Comparison of ENCODE assay signal across 18 cellular contexts in the genomic region with DNA sequence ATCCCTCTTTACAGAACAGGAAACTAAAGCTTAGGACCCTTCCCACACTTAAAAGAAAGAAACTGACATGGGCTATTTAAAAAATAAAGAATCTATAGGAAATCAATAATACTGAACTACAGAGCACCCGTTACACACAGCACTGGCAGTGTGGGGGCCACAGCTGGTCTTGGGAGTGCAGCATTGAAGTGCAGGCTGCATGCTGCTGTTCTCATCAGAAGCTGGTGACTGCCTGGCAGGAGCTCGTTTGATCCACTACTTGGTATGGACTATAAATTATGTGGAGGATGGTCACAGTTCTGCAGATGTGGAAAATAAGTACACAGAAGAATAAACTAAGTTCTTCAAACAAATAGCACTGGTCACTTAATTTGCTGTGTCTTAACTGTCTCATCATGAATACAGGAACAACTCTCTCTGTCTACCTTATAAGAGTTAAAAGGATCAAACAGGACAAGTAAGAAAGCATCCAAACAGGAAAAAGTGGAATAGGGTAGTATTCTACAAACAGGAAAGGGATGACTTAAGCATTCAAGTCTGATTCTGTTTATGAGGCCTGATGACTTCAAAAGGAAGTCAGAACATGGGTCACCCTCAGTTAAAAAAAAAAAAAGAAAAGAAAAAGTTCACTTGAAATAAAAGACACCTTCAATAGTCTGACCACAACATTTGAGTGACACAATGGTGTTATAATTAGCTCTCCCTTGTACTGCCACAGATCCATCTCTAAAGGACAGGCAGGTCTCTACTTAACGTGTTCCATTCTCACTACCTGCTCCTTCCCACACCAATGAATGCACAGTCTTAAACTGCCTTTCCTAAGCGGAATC. TPM values are rescaled to one million over a fixed set of nuclear protein-coding genes. Genes with fewer than 3 reads are reported as not detected.
DNase-seq lines count a peak whose midpoint lies in the region; ATAC-seq and TF ChIP-seq lines count a peak whose summit lies in the region.
"Had no signal": no experiment of that assay in that cellular context is flagged by ENCODE, and none has a peak within 500 bp of the region (broad histone marks: within the 10 kb centered on the region; RNA-seq: fewer than 3 reads in every experiment).

No MANE protein-coding gene starts in this region.

- H4K20me1 ChIP-seq in PC-3 (ENCODE audit: low read length) = no peaks in the 10 kb centered on the region

- TF ChIP-seq POLR2A in gastrocnemius medialis (IDR thresholded peaks at IDR 0.05) = no peak

- CTCF ChIA-PET in PC-3 (lab: Charles Lee) = no interaction called here
- CTCF ChIA-PET in A673 (lab: Charles Lee) = no interaction called here

- no peaks in the 10 kb centered on the region for H3K9me3 ChIP-seq in PC-3 (ENCODE audit: low read length)
- no peaks in the 10 kb centered on the region for H3K9me3 ChIP-seq in left ventricle myocardium inferior (replicated peaks)
- H3K9me3 ChIP-seq in gastrocnemius medialis = no peaks in the 10 kb centered on the region
- H3K9me3 ChIP-seq in A673 (ENCODE audit: low read depth, low read length, poor library complexity, severe bottlenecking) = no peaks in the 10 kb centered on the region
- H3K9me3 ChIP-seq: body of pancreas, SK-N-SH had no signal

- DNase-seq in PC-3 (peak; percentile 21), left ventricle myocardium inferior (no peak), gastrocnemius medialis (no peak), A673 (ENCODE audit: low spot score) (no peak), SHP77 treated with DMSO at 0.1 percent for 48 hours (lab: John Stamatoyannopoulos, UW) (no peak)
- no peak for DNase-seq in stimulated activated naive CD4-positive, alpha-beta T cell treated with Interleukin-2 at 50 U/mL for 16 hours (lab: John Stamatoyannopoulos, UW)
- DNase-seq: activated T-cell treated with anti-CD3 and anti-CD28 coated beads, Interleukin-2, amount 50 U/mL, for 72 hours; body of pancreas; cortex of kidney; foreskin melanocyte; GOT3; NCI-H146; SK-N-SH; stimulated activated CD4-positive, alpha-beta T cell treated with anti-CD3 and anti-CD28 coated beads, Interleukin-15, amount 100 ng/mL, for 24 hours; T1000 had no signal

- H3F3A ChIP-seq in PC-3 (ENCODE audit: low read length, unreplicated experiment) = no peaks in the 10 kb centered on the region

- H3K4me1 ChIP-seq in PC-3 (ENCODE audit: insufficient read depth, low read length) (peaks cover 35% of the 10 kb centered on the region), left ventricle myocardium inferior (peaks cover 91% of the 10 kb centered on the region), gastrocnemius medialis (peaks cover 58 to 71% of the 10 kb centered on the region in 2 donors), A673 (ENCODE audit: insufficient read depth, low read length, poor library complexity, severe bottlenecking) (no peaks in the 10 kb centered on the region)

- no peak overlapping the region for H2AFZ ChIP-seq in PC-3 (ENCODE audit: low read length)

- TF ChIP-seq CTCF in PC-3 (conservative IDR thresholded peaks at IDR 0.05; ENCODE audit: low read depth, low read length) = no peak
- TF ChIP-seq CTCF in left ventricle myocardium inferior (IDR thresholded peaks at IDR 0.05; ENCODE audit: borderline replicate concordance) = no peak
- no peak for TF ChIP-seq CTCF in gastrocnemius medialis (IDR thresholded peaks at IDR 0.05 in 4 of 5, conservative IDR thresholded peaks at IDR 0.05 in 1 of 5)
- no peak for TF ChIP-seq CTCF in A673 (conservative IDR thresholded peaks at IDR 0.05; ENCODE audit: low read depth, low read length)

- H3K4me3 ChIP-seq in PC-3 (ENCODE audit: low read length) (no peak overlapping the region), left ventricle myocardium inferior (no peak overlapping the region), gastrocnemius medialis (no peak overlapping the region), A673 (ENCODE audit: low read depth, low read length, poor library complexity, severe bottlenecking) (no peak overlapping the region)
- H3K4me3 ChIP-seq: body of pancreas had no signal

- H3K27ac ChIP-seq in PC-3 (ENCODE audit: low read length) = no peak overlapping the region
- H3K27ac ChIP-seq in left ventricle myocardium inferior (replicated peaks) = peak overlapping the region; percentile 70
- peak overlapping the region; percentile 10 to 58 (median 30) for H3K27ac ChIP-seq in gastrocnemius medialis
- H3K27ac ChIP-seq in A673 (ENCODE audit: low read depth, low read length, poor library complexity, severe bottlenecking) = no peak overlapping the region
- H3K27ac ChIP-seq: body of pancreas, epithelial cell of prostate had no signal

- in situ Hi-C loops in gastrocnemius medialis (cut with MboI; ENCODE audit: low sequenced_read_pairs in 4 of 4) = no loop called here

- ATAC-seq in HG02885 (IDR thresholded peaks at IDR 0.05; ENCODE audit: poor library complexity, unreplicated experiment) = peak; percentile 39
- peak; percentile 52; the same call in 1 of the 2 replicates for ATAC-seq in PC-3
- ATAC-seq in gastrocnemius medialis = peak in 1 of 2 donors; percentile 24
- ATAC-seq: activated naive CD4-positive, alpha-beta T cell treated with anti-CD3 and anti-CD28 coated beads, Interleukin-2, amount 50 U/mL, for 72 hours; activated T-cell treated with anti-CD3 and anti-CD28 coated beads, Interleukin-2, amount 50 U/mL, for 72 hours; body of pancreas had no signal

- H3K79me2 ChIP-seq in PC-3 (ENCODE audit: low read length) = peaks cover 85% of the 10 kb centered on the region

- no peaks in the 10 kb centered on the region for H3K9me2 ChIP-seq in PC-3 (replicated peaks; ENCODE audit: low read length)
- H3K9me2 ChIP-seq: SK-N-SH had no signal

- no peak overlapping the region for H3K9ac ChIP-seq in PC-3 (ENCODE audit: low read length)
- H3K9ac ChIP-seq: SK-N-SH had no signal

- BruUV-seq in PC-3 (replicated peaks; lab: Mats Ljungman, UMichigan) (no TSS peak), A673 (replicated peaks; lab: Mats Ljungman, UMichigan) (no TSS peak)

- POLR2A ChIA-PET in PC-3 (lab: Charles Lee; ENCODE audit: unreplicated experiment) (no interaction called here), A673 (lab: Charles Lee; ENCODE audit: low non-redundant PET) (no interaction called here)

- no peaks in the 10 kb centered on the region for H3K36me3 ChIP-seq in PC-3 (ENCODE audit: low read depth, low read length)
- H3K36me3 ChIP-seq in left ventricle myocardium inferior = no peaks in the 10 kb centered on the region
- no peaks in the 10 kb centered on the region for H3K36me3 ChIP-seq in gastrocnemius medialis
- H3K36me3 ChIP-seq in A673 (ENCODE audit: insufficient read depth, low read length, poor library complexity, severe bottlenecking) = no peaks in the 10 kb centered on the region

- H3K27me3 ChIP-seq in PC-3 (ENCODE audit: low read length) (no peaks in the 10 kb centered on the region), left ventricle myocardium inferior (ENCODE audit: low read depth) (no peaks in the 10 kb centered on the region), gastrocnemius medialis (no peaks in the 10 kb centered on the region), A673 (replicated peaks; ENCODE audit: insufficient read depth, low read depth, low read length, poor library complexity) (no peaks in the 10 kb centered on the region)
- H3K27me3 ChIP-seq: body of pancreas had no signal

- no peak overlapping the region for H3K4me2 ChIP-seq in PC-3 (ENCODE audit: low read length)
- H3K4me2 ChIP-seq: SK-N-SH had no signal

- intact Hi-C loops in PC-3 (cut with micrococcal nuclease) (no loop called here), left ventricle myocardium inferior (cut with micrococcal nuclease) (no loop called here), gastrocnemius medialis (cut with DNase I; ENCODE audit: low total_unique reads) (no loop called here), A673 (cut with micrococcal nuclease; ENCODE audit: unreplicated experiment) (no loop called here)

RNA-seq across cellular contexts. Expression of a gene that starts 21.0 kb away (rescaled TPM):
- 21.8 and 25.4 TPM in 2 replicates for total RNA-seq in PC-3 (2014; rRNA removed)
- total RNA-seq in left ventricle myocardium inferior = 15.2 TPM
- 10 to 100 TPM in 2 of 4 donors, 1 to 10 TPM in 2; 8.7 to 12.0 (median 10.2) TPM for total RNA-seq in gastrocnemius medialis
- 21.0 and 28.5 TPM in 2 replicates for total RNA-seq in A673 (2021)

RNA-seq across cellular contexts. Expression of a gene that starts 21.3 kb away (rescaled TPM):
- total RNA-seq in PC-3 (2014; rRNA removed) (8.7 and 14.0 TPM in 2 replicates), left ventricle myocardium inferior (14.6 TPM), gastrocnemius medialis (10 to 100 TPM; 12.2 to 16.5 (median 15.0) TPM), A673 (2021) (17.7 and 21.0 TPM in 2 replicates)

Comparison
In these comparisons a context has a peak if more than half of its experiments do, and no peak if none do; other contexts are left out.
1. H3K27ac ChIP-seq: peak in left ventricle myocardium inferior (single experiment) and gastrocnemius medialis (4 of 4); none in PC-3 (single experiment) and A673 (single experiment).